Comparison of ENCODE assay signal across 29 cellular contexts in genomic region chr5:176394096-176394495, GRCh38.
"Had no signal": no experiment of that assay in that cellular context is flagged by ENCODE, and none has a peak within 500 bp of the region (broad histone marks: within the 10 kb centered on the region; RNA-seq: fewer than 3 reads in every experiment).

No MANE protein-coding gene starts in this region.

- H3K4me3 Mint-ChIP-seq: naive thymus-derived CD8-positive, alpha-beta T cell; neural progenitor cell; stimulated activated memory B cell treated with anti-CD40 and anti-IgM and Interleukin-4, amounts not matched to agents 10 μg/mL and 1 μg/mL and 100 μg/mL, for 72 hours; stimulated activated naive CD8-positive, alpha-beta T cell treated with anti-CD3 and anti-CD28 coated beads, Interleukin-15, amount 100 ng/mL, for 72 hours; type B pancreatic cell had no signal

- H3K27ac Mint-ChIP-seq: naive B cell; neural progenitor cell; stimulated activated memory B cell treated with anti-CD40 and anti-IgM and Interleukin-4, amounts not matched to agents 10 μg/mL and 1 μg/mL and 100 μg/mL, for 72 hours; type B pancreatic cell had no signal

- H3K27me3 ChIP-seq: neural progenitor cell, neutrophil, pancreas, right lobe of liver, sigmoid colon, suprapubic skin, testis, tibial artery, transverse colon, upper lobe of right lung, uterus had no signal

- ATAC-seq: naive thymus-derived CD8-positive, alpha-beta T cell; pancreas; right lobe of liver; stimulated activated memory B cell treated with anti-CD40 and anti-IgM and Interleukin-4, amounts not matched to agents 10 μg/mL and 1 μg/mL and 100 μg/mL, for 72 hours; stimulated activated naive CD8-positive, alpha-beta T cell treated with anti-CD3 and anti-CD28 coated beads, Interleukin-15, amount 100 ng/mL, for 72 hours; stimulated activated naive CD8-positive, alpha-beta T cell treated with anti-CD3 and anti-CD28 coated beads, Interleukin-15, Interleukin-2, amounts not matched to agents 100 U/mL and 50 U/mL, for 24 hours; upper lobe of right lung had no signal

- H3K36me3 Mint-ChIP-seq: naive B cell had no signal

- H3K9me3 Mint-ChIP-seq: naive B cell; naive thymus-derived CD8-positive, alpha-beta T cell; nephron; neural progenitor cell; stimulated activated memory B cell treated with anti-CD40 and anti-IgM and Interleukin-4, amounts not matched to agents 10 μg/mL and 1 μg/mL and 100 μg/mL, for 72 hours; stimulated activated naive CD8-positive, alpha-beta T cell treated with anti-CD3 and anti-CD28 coated beads, Interleukin-15, amount 100 ng/mL, for 72 hours; type B pancreatic cell had no signal

- H3K27me3 Mint-ChIP-seq: naive B cell; naive thymus-derived CD8-positive, alpha-beta T cell; stimulated activated memory B cell treated with anti-CD40 and anti-IgM and Interleukin-4, amounts not matched to agents 10 μg/mL and 1 μg/mL and 100 μg/mL, for 72 hours; stimulated activated naive CD8-positive, alpha-beta T cell treated with anti-CD3 and anti-CD28 coated beads, Interleukin-15, amount 100 ng/mL, for 72 hours; type B pancreatic cell had no signal

- H3K27ac ChIP-seq: neural progenitor cell, neutrophil, pancreas, prostate gland, right lobe of liver, suprapubic skin, testis, tibial artery, transverse colon, upper lobe of right lung, uterus had no signal

- DNase-seq: naive B cell; naive thymus-derived CD8-positive, alpha-beta T cell; nucleus accumbens; retina; right lobe of liver; sigmoid colon; small intestine; stimulated activated CD4-positive, alpha-beta T cell treated with anti-CD3 and anti-CD28 coated beads, Interleukin-12 subunit alpha, Interleukin-12 subunit beta, amount 100 ng/mL, for 4 hours; stimulated activated CD4-positive, alpha-beta T cell treated with anti-CD3 and anti-CD28 coated beads, Interleukin-1b, Interleukin-23, amount 100 ng/mL, for 48 hours; stimulated activated CD4-positive, alpha-beta T cell treated with anti-CD3 and anti-CD28 coated beads, Interleukin-4, amount 100 ng/mL, for 1 hour; stimulated activated CD4-positive, alpha-beta T cell treated with anti-CD3 and anti-CD28 coated beads, Interleukin-4, amount 100 ng/mL, for 4 hours; stimulated activated CD8-positive, alpha-beta memory T cell treated with anti-CD3 and anti-CD28 coated beads, Interleukin-4, amount 100 ng/mL, for 48 hours; stimulated activated naive CD4-positive, alpha-beta T cell; stimulated activated naive CD8-positive, alpha-beta T cell treated with anti-CD3 and anti-CD28 coated beads, Interleukin-15, amount 100 ng/mL, for 72 hours; stimulated activated naive CD8-positive, alpha-beta T cell treated with anti-CD3 and anti-CD28 coated beads, Interleukin-15, Interleukin-2, amounts not matched to agents 100 U/mL and 50 U/mL, for 24 hours; substantia nigra; testis; tibial artery; transverse colon; upper lobe of right lung; uterus had no signal

- H3K36me3 ChIP-seq: neural progenitor cell, prostate gland, uterus had no signal

- H3K4me3 ChIP-seq: neural progenitor cell, pancreas, prostate gland, right lobe of liver, sigmoid colon, suprapubic skin, testis, tibial artery, transverse colon, upper lobe of right lung, uterus had no signal

- H3K4me1 ChIP-seq: prostate gland, uterus had no signal

- H3K9me3 ChIP-seq: neutrophil, pancreas, prostate gland, right lobe of liver, sigmoid colon, suprapubic skin, testis, tibial artery, transverse colon, upper lobe of right lung, uterus had no signal
